In the genomic region with DNA sequence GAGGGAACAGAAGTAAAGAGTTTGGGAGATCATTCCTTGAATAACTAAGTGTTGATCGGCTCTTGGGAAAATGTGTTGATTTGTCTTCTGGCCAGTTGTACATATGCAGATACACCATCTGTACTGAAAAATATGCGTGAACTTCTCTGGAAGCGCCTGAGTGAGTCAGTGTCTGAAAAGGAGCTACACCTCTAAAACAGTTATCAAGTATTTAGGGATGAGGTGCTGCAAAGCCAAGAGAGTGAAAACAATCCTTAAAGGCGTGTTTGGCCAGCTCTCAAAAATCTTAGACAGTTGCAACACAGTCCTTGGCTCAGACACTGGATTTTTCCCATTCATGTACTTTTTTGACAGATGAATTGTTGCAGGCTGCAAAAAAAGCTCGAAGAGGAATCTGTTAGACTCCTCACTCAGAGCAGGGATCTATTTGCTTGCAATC, we compare ENCODE assay signal across 13 cellular contexts.
DNase-seq lines count a peak whose midpoint lies in the region; ATAC-seq and TF ChIP-seq lines count a peak whose summit lies in the region.
"Had no signal": no experiment of that assay in that cellular context is flagged by ENCODE, and none has a peak within 500 bp of the region (broad histone marks: within the 10 kb centered on the region; RNA-seq: fewer than 3 reads in every experiment).

No MANE protein-coding gene starts in this region.

- H3K4me2 ChIP-seq in IMR-90 (ENCODE audit: low read depth, low read length), result peak overlapping the region; percentile 94

- no peak overlapping the region for H3K56ac ChIP-seq in IMR-90 (ENCODE audit: extremely low read depth, insufficient read depth, low read length)

- no peak for TF ChIP-seq RAD21 in IMR-90 (IDR thresholded peaks at IDR 0.05; ENCODE audit: low read length)

- no peak overlapping the region for H3K4me3 ChIP-seq in IMR-90 (ENCODE audit: insufficient read depth, low read depth, low read length)
- no peak overlapping the region for H3K4me3 ChIP-seq in lower lobe of right lung
- no peak overlapping the region for H3K4me3 ChIP-seq in testis
- H3K4me3 ChIP-seq: suprapubic skin had no signal

- H3K14ac ChIP-seq in IMR-90 (replicated peaks; ENCODE audit: low read depth, low read length), result no peak overlapping the region

- TF ChIP-seq POLR2A in IMR-90 (IDR thresholded peaks at IDR 0.05; ENCODE audit: low read depth, low read length) (no peak), testis (IDR thresholded peaks at IDR 0.05) (no peak)

- no peaks in the 10 kb centered on the region for H3K79me1 ChIP-seq in IMR-90 (ENCODE audit: low read depth in 1 of 2, low read length in 2 of 2)

- H2AFZ ChIP-seq in IMR-90 (replicated peaks; ENCODE audit: low read length, poor library complexity), result no peak overlapping the region

- no peak overlapping the region for H3K4ac ChIP-seq in IMR-90 (ENCODE audit: low read depth, low read length)

- no peak overlapping the region for H3K23ac ChIP-seq in IMR-90 (ENCODE audit: low read depth, low read length)

- POLR2A ChIA-PET in IMR-90 (lab: Charles Lee; ENCODE audit: unreplicated experiment), result no interaction called here

- CTCF ChIA-PET in IMR-90 (lab: Yijun Ruan, JAX), result interaction anchor here (0.8 to 1.4 kb wide), 2 partner anchors 15 to 19 kb away, joined by 3 read pairs; no protein-coding TSS in a partner anchor

- no peak overlapping the region for H4K5ac ChIP-seq in IMR-90 (ENCODE audit: low read depth, low read length)

- H4K20me1 ChIP-seq in IMR-90 (ENCODE audit: insufficient read depth, low read length), result no peaks in the 10 kb centered on the region

- H3K4me1 ChIP-seq in IMR-90 (ENCODE audit: control insufficient read depth, insufficient read depth, low read length), result peaks cover 13% of the 10 kb centered on the region
- peaks cover 35% of the 10 kb centered on the region for H3K4me1 ChIP-seq in lower lobe of right lung
- peaks cover 7% of the 10 kb centered on the region for H3K4me1 ChIP-seq in testis

- ATAC-seq in IMR-90 (ENCODE audit: low read depth) (peak; percentile 85), esophagus mucosa (peak; percentile 48), lower lobe of right lung (peak; percentile 30 to 51), HG02885 (IDR thresholded peaks at IDR 0.05; ENCODE audit: poor library complexity, unreplicated experiment) (no peak), GM19395 (IDR thresholded peaks at IDR 0.05; ENCODE audit: unreplicated experiment) (no peak)
- ATAC-seq: naive thymus-derived CD8-positive, alpha-beta T cell had no signal

- H4K8ac ChIP-seq in IMR-90 (ENCODE audit: low read depth in 2 of 2, low read length in 2 of 2), result no peak overlapping the region

- intact Hi-C loops in IMR-90 (cut with micrococcal nuclease), result loop anchor here (2.0 kb wide), 1 partner anchor 56 kb away; no protein-coding TSS in a partner anchor
- intact Hi-C loops in lower lobe of right lung (cut with DNase I), result no loop called here
- intact Hi-C loops in testis (cut with DNase I; ENCODE audit: low total_unique reads), result no loop called here
- intact Hi-C loops in posterior vena cava (cut with DNase I), result no loop called here

- H3K9me1 ChIP-seq in IMR-90 (ENCODE audit: insufficient read depth, low read length), result no peaks in the 10 kb centered on the region

- H3K18ac ChIP-seq in IMR-90 (ENCODE audit: low read depth, low read length), result no peak overlapping the region; the same call in 1 of the 2 replicates

- DNase-seq in IMR-90 (peak; percentile 74), lower lobe of right lung (no peak), testis (peak; percentile 43), NCI-H1092 treated with DMSO at 0.1 percent for 48 hours (lab: John Stamatoyannopoulos, UW) (no peak), posterior vena cava (ENCODE audit: low spot score) (no peak)
- DNase-seq: activated CD4-positive, alpha-beta T cell treated with anti-CD3 and anti-CD28 coated beads for 4 hours; activated gamma-delta T cell; naive thymus-derived CD8-positive, alpha-beta T cell; NCI-H1105 had no signal

- H3K36me3 ChIP-seq in IMR-90 (ENCODE audit: control insufficient read depth, insufficient read depth, low read length) (no peaks in the 10 kb centered on the region), lower lobe of right lung (no peaks in the 10 kb centered on the region), testis (ENCODE audit: low read depth, missing control alignments) (no peaks in the 10 kb centered on the region)
- H3K36me3 ChIP-seq: suprapubic skin had no signal

- dilution Hi-C loops in IMR-90 (cut with HindIII; ENCODE audit: low sequenced_read_pairs, unreplicated experiment), result no loop called here

- H3K27ac ChIP-seq in IMR-90 (ENCODE audit: insufficient read depth, low read length) (peak overlapping the region; percentile 72; the same call in 1 of the 2 replicates), lower lobe of right lung (peak overlapping the region; percentile 25), testis (no peak overlapping the region)
- H3K27ac ChIP-seq: suprapubic skin had no signal

- H2BK20ac ChIP-seq in IMR-90 (ENCODE audit: low read depth, low read length), result no peak overlapping the region

- peaks cover 6% of the 10 kb centered on the region for H3K27me3 ChIP-seq in IMR-90 (ENCODE audit: control insufficient read depth, insufficient read depth, low read length)
- no peaks in the 10 kb centered on the region for H3K27me3 ChIP-seq in lower lobe of right lung (ENCODE audit: low read depth)
- H3K27me3 ChIP-seq in testis, result no peaks in the 10 kb centered on the region

- no peak overlapping the region for H2BK5ac ChIP-seq in IMR-90 (ENCODE audit: low read depth, low read length, poor library complexity, severe bottlenecking)

- H3K9ac ChIP-seq in IMR-90 (ENCODE audit: low read depth, low read length), result no peak overlapping the region

- H2BK120ac ChIP-seq in IMR-90 (ENCODE audit: low read depth, low read length), result no peak overlapping the region

- H2BK15ac ChIP-seq in IMR-90 (ENCODE audit: low read depth, low read length), result no peak overlapping the region

- no peak overlapping the region for H2AK9ac ChIP-seq in IMR-90 (replicated peaks; ENCODE audit: low read depth, low read length, poor library complexity)

- no peak for TF ChIP-seq CTCF in IMR-90 (conservative IDR thresholded peaks at IDR 0.05; ENCODE audit: low read depth, low read length)
- no peak for TF ChIP-seq CTCF in lower lobe of right lung (IDR thresholded peaks at IDR 0.05)
- no peak for TF ChIP-seq CTCF in testis (IDR thresholded peaks at IDR 0.05)

- in situ Hi-C loops in IMR-90 (cut with MboI; ENCODE audit: low sequenced_read_pairs), result no loop called here

- no peaks in the 10 kb centered on the region for H3K9me3 ChIP-seq in IMR-90 (ENCODE audit: control insufficient read depth, insufficient read depth, low read length)
- H3K9me3 ChIP-seq in lower lobe of right lung, result no peaks in the 10 kb centered on the region
- H3K9me3 ChIP-seq in testis, result no peaks in the 10 kb centered on the region
- H3K9me3 ChIP-seq: suprapubic skin had no signal

- no peak overlapping the region for H4K91ac ChIP-seq in IMR-90 (ENCODE audit: insufficient read depth, low read depth, low read length)

- no CpG with 5 or more reads among the region's 5 CpGs for WGBS in IMR-90 (ENCODE audit: extremely low coverage in 2 of 2, insufficient read length in 1 of 2), 2 experiments
- 26 to 41% methylated on average over 5 of the region's 5 CpGs for WGBS in testis, 2 donors

- no peak overlapping the region for H2AK5ac ChIP-seq in IMR-90 (ENCODE audit: low read depth, low read length)

- BruUV-seq in IMR-90 (replicated peaks; lab: Mats Ljungman, UMichigan), result no TSS peak

TF ChIP-seq in IMR-90, 13 proteins besides CTCF, POLR2A, EP300 and RAD21:
- peak; percentile 15; the same call in 1 of the 2 replicates for TF ChIP-seq BHLHE40 (IDR thresholded peaks at IDR 0.05; ENCODE audit: low read depth, low read length)
- TF ChIP-seq CEBPB (IDR thresholded peaks at IDR 0.05; ENCODE audit: low read depth, low read length), result peak; percentile 58
- TF ChIP-seq SMC3 (IDR thresholded peaks at IDR 0.05; ENCODE audit: low read depth, low read length), result no peak
- no peak for TF ChIP-seq MAFK (IDR thresholded peaks at IDR 0.05; ENCODE audit: low read depth, low read length)

Comparison
In these comparisons a context has a peak if more than half of its experiments do, and no peak if none do; other contexts are left out.
1. ATAC-seq: peak in IMR-90 (single experiment), esophagus mucosa (single experiment) and lower lobe of right lung (2 of 2); none in HG02885 (single experiment) and GM19395 (single experiment).
2. DNase-seq: peak in IMR-90 (single experiment) and testis (single experiment); none in lower lobe of right lung (single experiment), NCI-H1092 treated with DMSO at 0.1 percent for 48 hours (single experiment) and posterior vena cava (single experiment).
3. H3K27ac ChIP-seq: peak in IMR-90 (single experiment) and lower lobe of right lung (single experiment); none in testis (0 of 2).